ENCODE assay signal across 10 cellular contexts in genomic region chr11:7495997-7496545, GRCh38. TPM values are rescaled to one million over a fixed set of nuclear protein-coding genes. Genes with fewer than 3 reads are reported as not detected.
A peak's percentile ranks its signal among the peaks of the same experiment; 100 is the strongest.
DNase-seq lines count a peak whose midpoint lies in the region; ATAC-seq and TF ChIP-seq lines count a peak whose summit lies in the region.
"Had no signal": no experiment of that assay in that cellular context is flagged by ENCODE, and none has a peak within 500 bp of the region (broad histone marks: within the 10 kb centered on the region; RNA-seq: fewer than 3 reads in every experiment).

No MANE protein-coding gene starts in this region.

- H3K36me3 Mint-ChIP-seq in activated naive CD8-positive, alpha-beta T cell treated with anti-CD3 and anti-CD28 coated beads for 36 hours = peaks cover 3% of the 10 kb centered on the region

- no peaks in the 10 kb centered on the region for H3K27me3 ChIP-seq in breast epithelium
- H3K27me3 ChIP-seq: ascending aorta had no signal

- no peaks in the 10 kb centered on the region for H3K27me3 Mint-ChIP-seq in activated naive CD8-positive, alpha-beta T cell treated with anti-CD3 and anti-CD28 coated beads for 36 hours

- ATAC-seq in GM19452 (IDR thresholded peaks at IDR 0.05; ENCODE audit: unreplicated experiment) = peak; percentile 89
- peak; percentile 77 for ATAC-seq in HG03139 (IDR thresholded peaks at IDR 0.05; ENCODE audit: unreplicated experiment)
- ATAC-seq: Panc1 had no signal

- no peak for TF ChIP-seq CTCF in GM12864 (IDR thresholded peaks at IDR 0.05; ENCODE audit: low read depth, low read length, missing control alignments)
- TF ChIP-seq CTCF in breast epithelium (IDR thresholded peaks at IDR 0.05) = no peak

- H3K27ac ChIP-seq in breast epithelium = no peak overlapping the region

- H3K4me3 ChIP-seq in GM12864 (ENCODE audit: low read depth, low read length) (no peak overlapping the region), breast epithelium (no peak overlapping the region)
- H3K4me3 ChIP-seq: ascending aorta had no signal

- TF ChIP-seq POLR2A in breast epithelium (IDR thresholded peaks at IDR 0.05) = no peak

- no peaks in the 10 kb centered on the region for H3K9me3 ChIP-seq in breast epithelium
- H3K9me3 ChIP-seq: ascending aorta had no signal

- H3K4me3 Mint-ChIP-seq in activated naive CD8-positive, alpha-beta T cell treated with anti-CD3 and anti-CD28 coated beads for 36 hours = no peak overlapping the region

- intact Hi-C loops in breast epithelium (cut with DNase I; ENCODE audit: low total_unique reads) = no loop called here

- H3K9me3 Mint-ChIP-seq in activated naive CD8-positive, alpha-beta T cell treated with anti-CD3 and anti-CD28 coated beads for 36 hours = no peaks in the 10 kb centered on the region

- peak overlapping the region; percentile 69 for H3K27ac Mint-ChIP-seq in activated naive CD8-positive, alpha-beta T cell treated with anti-CD3 and anti-CD28 coated beads for 36 hours

- H3K36me3 ChIP-seq in breast epithelium = no peaks in the 10 kb centered on the region
- H3K36me3 ChIP-seq: ascending aorta had no signal

- H3K4me1 Mint-ChIP-seq in activated naive CD8-positive, alpha-beta T cell treated with anti-CD3 and anti-CD28 coated beads for 36 hours = peaks cover 16% of the 10 kb centered on the region

- H3K4me1 ChIP-seq in breast epithelium = no peaks in the 10 kb centered on the region
- H3K4me1 ChIP-seq: ascending aorta had no signal

- peak; percentile 57 for DNase-seq in GM12864 (ENCODE audit: low read depth)
- no peak for DNase-seq in activated naive CD8-positive, alpha-beta T cell treated with anti-CD3 and anti-CD28 coated beads for 36 hours
- no peak for DNase-seq in hippocampal formation (lab: John Stamatoyannopoulos, UW)
- DNase-seq in breast epithelium (ENCODE audit: low spot score in 2 of 2) = no peak
- no peak for DNase-seq in NCI-H1694 (lab: John Stamatoyannopoulos, UW)
- no peak for DNase-seq in NCI-H82 (lab: John Stamatoyannopoulos, UW)

RNA-seq across cellular contexts. Expression of gene OLFML1, which starts 10.8 kb away (rescaled TPM):
- total RNA-seq in activated naive CD8-positive, alpha-beta T cell treated with anti-CD3 and anti-CD28 coated beads for 36 hours = not detected
- 10 to 100 TPM in 1 of 3 donors, 1 to 10 TPM in 2; 4.6 to 11.9 (median 4.6) TPM for total RNA-seq in breast epithelium

RNA-seq across cellular contexts. Expression of gene PPFIBP2, which starts 17.7 kb away (rescaled TPM):
- total RNA-seq in activated naive CD8-positive, alpha-beta T cell treated with anti-CD3 and anti-CD28 coated beads for 36 hours = 10 to 100 TPM; 18.6 to 18.7 TPM
- 10 to 100 TPM; 32.3 to 56.1 (median 43.3) TPM for total RNA-seq in breast epithelium

Comparison
In these comparisons a context has a peak if more than half of its experiments do, and no peak if none do; other contexts are left out.
1. RNA of gene OLFML1, which starts 10.8 kb away (total RNA-seq): 4.6 to 11.9 TPM in breast epithelium; not detected in activated naive CD8-positive, alpha-beta T cell treated with anti-CD3 and anti-CD28 coated beads for 36 hours; every median in the first group is over 4 times any median in the second.